ENCODE assay signal across 9 cellular contexts in the genomic region with DNA sequence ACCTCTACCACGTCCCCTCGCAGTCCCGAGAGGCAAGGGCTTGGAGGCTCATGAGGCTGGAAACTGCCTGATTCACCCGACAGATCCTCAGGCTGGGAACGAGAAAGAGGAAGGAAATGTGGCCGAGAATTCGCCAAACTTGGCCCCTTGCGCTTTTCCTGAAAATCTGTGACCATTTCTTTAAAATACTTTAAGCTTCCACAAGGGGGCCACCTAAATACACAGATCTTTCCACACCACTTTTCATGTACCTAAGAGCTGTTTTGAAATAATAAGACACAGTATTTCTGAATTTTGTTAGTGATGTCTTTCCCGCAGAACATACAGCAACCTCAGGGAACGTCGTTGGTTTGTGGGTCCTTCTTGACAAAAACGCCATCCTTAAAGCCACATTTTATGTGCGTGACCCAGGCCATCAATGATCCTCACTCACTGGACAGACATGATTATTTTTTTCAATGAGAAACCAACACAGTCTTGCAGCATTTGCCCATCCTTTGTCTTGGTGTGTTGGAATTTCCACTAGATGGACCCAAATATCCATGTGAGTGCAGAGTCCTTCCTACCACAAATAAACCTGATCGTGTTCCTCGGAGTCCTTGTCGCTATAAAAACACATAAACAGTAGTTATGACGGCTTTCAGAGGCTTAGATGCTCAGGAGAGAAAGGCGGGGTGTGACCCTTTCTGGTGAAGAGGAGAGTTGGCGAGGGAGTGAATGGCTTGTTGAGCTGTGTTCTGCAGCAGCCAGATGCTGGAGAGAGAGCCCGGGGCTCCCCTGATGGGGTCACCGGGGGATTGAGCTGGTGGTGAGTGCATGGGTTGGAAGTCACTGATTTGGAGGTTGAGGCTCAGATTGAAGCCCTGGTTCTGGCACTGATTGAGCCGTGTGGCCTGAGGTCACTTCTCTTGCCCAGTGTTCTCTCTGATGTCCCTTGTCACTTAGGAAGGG. TPM values are rescaled to one million over a fixed set of nuclear protein-coding genes. Genes with fewer than 3 reads are reported as not detected.
DNase-seq lines count a peak whose midpoint lies in the region; ATAC-seq, FAIRE-seq and TF ChIP-seq lines count a peak whose summit lies in the region.
"Had no signal": no experiment of that assay in that cellular context is flagged by ENCODE, and none has a peak within 500 bp of the region (broad histone marks: within the 10 kb centered on the region; RNA-seq: fewer than 3 reads in every experiment).

No MANE protein-coding gene starts in this region.

- intact Hi-C loops in HepG2 (cut with micrococcal nuclease; ENCODE audit: unreplicated experiment): loop anchor here (1.0 kb wide), 3 partner anchors 53 to 99 kb away; no protein-coding TSS in a partner anchor

- H4K20me1 ChIP-seq in H9 (ENCODE audit: control insufficient read depth, insufficient read depth, insufficient read length): no peaks in the 10 kb centered on the region
- no peaks in the 10 kb centered on the region for H4K20me1 ChIP-seq in HepG2 (ENCODE audit: insufficient read depth, low read length)

- in situ Hi-C loops in HepG2 (cut with HindIII; ENCODE audit: extremely low pct_ligation_motif_present, low pct_unique_long_range_greater_than_20kb): no loop called here

- H3K4me1 ChIP-seq in H9 (ENCODE audit: insufficient read depth, low read length): no peaks in the 10 kb centered on the region; the same call in 1 of the 2 replicates
- no peaks in the 10 kb centered on the region for H3K4me1 ChIP-seq in HepG2 (ENCODE audit: insufficient read depth, low read length)

- H3K9me3 ChIP-seq in H9 (ENCODE audit: control insufficient read depth, low read depth, low read length) (no peaks in the 10 kb centered on the region), HepG2 (ENCODE audit: low read length) (no peaks in the 10 kb centered on the region)

- H3K9ac ChIP-seq in H9 (ENCODE audit: extremely low read depth, insufficient read length, low read length): no peak overlapping the region
- no peak overlapping the region for H3K9ac ChIP-seq in HepG2 (ENCODE audit: insufficient read depth, low read depth, low read length)

- H3K4me1 Mint-ChIP-seq in H9: peaks cover 15 to 18% of the 10 kb centered on the region in 2 experiments

- H3K79me1 ChIP-seq in H9 (ENCODE audit: insufficient read depth, low read depth, low read length, poor library complexity, severe bottlenecking): no peaks in the 10 kb centered on the region

- peak; percentile 80 for FAIRE-seq in HepG2 (lab: Jason Lieb, UNC)

- H3K23ac ChIP-seq in H9 (ENCODE audit: insufficient read length, low read depth, low read length): no peak overlapping the region

- no peak overlapping the region for H2BK12ac ChIP-seq in H9 (ENCODE audit: insufficient read length, low read depth, low read length)

- H4K8ac ChIP-seq in H9 (replicated peaks; ENCODE audit: insufficient read length, low read depth, low read length): no peak overlapping the region

- H2BK15ac ChIP-seq in H9 (ENCODE audit: low read depth, low read length): no peak overlapping the region

- POLR2A ChIA-PET in HepG2 (lab: Yijun Ruan, JAX): no interaction called here

- H3K36me3 ChIP-seq in HepG2 (replicated peaks in 1 of 2; ENCODE audit: control insufficient read depth in 1 of 2, insufficient read depth in 2 of 2, low read length in 2 of 2): no peaks in the 10 kb centered on the region

- H4K91ac ChIP-seq in H9 (ENCODE audit: insufficient read length, low read depth, low read length): no peak overlapping the region

- DNase-seq in CD1c-positive myeloid dendritic cell (ENCODE audit: extremely low spot score) (peak; percentile 46), H9 (no peak), NCI-H69 (lab: John Stamatoyannopoulos, UW) (peak; percentile 35), brain pericyte (ENCODE audit: low read depth, low spot score) (peak; percentile 17), HepG2 (ENCODE audit: low spot score) (peak; percentile 44), KG1 (lab: John Stamatoyannopoulos, UW) (no peak)

- H2BK20ac ChIP-seq in H9 (ENCODE audit: low read depth, low read length, poor library complexity, severe bottlenecking): no peak overlapping the region

- no peak for TF ChIP-seq RAD21 in HepG2 (CRISPR knock-in tag; IDR thresholded peaks at IDR 0.05)

- H3K4ac ChIP-seq in H9 (ENCODE audit: low read depth, low read length): no peak overlapping the region

- no peak overlapping the region for H3K56ac ChIP-seq in H9 (ENCODE audit: insufficient read length, low read depth, low read length)

- TF ChIP-seq CTCF in H9 (conservative IDR thresholded peaks at IDR 0.05) (peak; percentile 73), HepG2 (CRISPR knock-in tag; IDR thresholded peaks at IDR 0.05) (peak; percentile 70)

- TF ChIP-seq EP300 in HepG2 (IDR thresholded peaks at IDR 0.05; ENCODE audit: low read depth in 2 of 2, low read length in 2 of 2) (no peak), HepG2 (CRISPR knock-in tag; IDR thresholded peaks at IDR 0.05; ENCODE audit: borderline replicate concordance) (no peak)

- H3K36me3 Mint-ChIP-seq in H9 (ENCODE audit: insufficient read depth in 1 of 3, low read depth in 3 of 3): no peaks in the 10 kb centered on the region
- H3K36me3 Mint-ChIP-seq: naive thymus-derived CD4-positive, alpha-beta T cell had no signal

- no peak overlapping the region for H3K14ac ChIP-seq in H9 (ENCODE audit: insufficient read depth, low read length)

- no peak overlapping the region for H2BK5ac ChIP-seq in H9 (ENCODE audit: insufficient read length, low read length)

- H3K4me3 ChIP-seq in HepG2 (replicated peaks in 1 of 3; ENCODE audit: insufficient read depth in 1 of 3, low read depth in 2 of 3, low read length in 3 of 3): no peak overlapping the region

- no peak overlapping the region for H2BK120ac ChIP-seq in H9 (ENCODE audit: low read depth, low read length, poor library complexity, severe bottlenecking)

- peak; percentile 47 for ATAC-seq in HepG2
- no peak for ATAC-seq in HG02623 (IDR thresholded peaks at IDR 0.05; ENCODE audit: unreplicated experiment)
- no peak for ATAC-seq in GM21447 (IDR thresholded peaks at IDR 0.05; ENCODE audit: unreplicated experiment)
- ATAC-seq: naive thymus-derived CD4-positive, alpha-beta T cell had no signal

- no peaks in the 10 kb centered on the region for H3K23me2 ChIP-seq in H9 (ENCODE audit: insufficient read length, low read depth, low read length, poor library complexity, severe bottlenecking)

- no peak overlapping the region for H3K18ac ChIP-seq in H9 (ENCODE audit: insufficient read length, low read depth, low read length)

- CTCF ChIA-PET in HepG2 (lab: Yijun Ruan, JAX; ENCODE audit: low intra/inter-chr PET ratio, low total read pairs): interaction anchor here (0.6 to 2.4 kb wide), 4 partner anchors 52 to 100 kb away, joined by 3 to 17 read pairs (median 9); no protein-coding TSS in a partner anchor

- H3K79me2 ChIP-seq in H9 (ENCODE audit: insufficient read depth, low read length): no peaks in the 10 kb centered on the region
- H3K79me2 ChIP-seq in HepG2 (ENCODE audit: insufficient read depth, low read length): no peaks in the 10 kb centered on the region

- H3K27ac ChIP-seq in H9 (ENCODE audit: insufficient read length, low read depth, low read length) (no peak overlapping the region), HepG2 (ENCODE audit: extremely low read length, insufficient read depth, low read length) (no peak overlapping the region)

- H3K9me3 Mint-ChIP-seq in H9: peaks cover 0 to 5% of the 10 kb centered on the region in 2 experiments; a peak in 2 of 5 replicates

- H4K5ac ChIP-seq in H9 (ENCODE audit: insufficient read length, low read depth, low read length): no peak overlapping the region

- H3K27me3 Mint-ChIP-seq in H9 (ENCODE audit: low read depth): peaks cover 42% of the 10 kb centered on the region

- peak overlapping the region; percentile 53 to 73 for H3K4me3 Mint-ChIP-seq in H9
- H3K4me3 Mint-ChIP-seq: naive thymus-derived CD4-positive, alpha-beta T cell had no signal

- H3K4me2 ChIP-seq in H9 (ENCODE audit: insufficient read depth, insufficient read length, low read length) (peak overlapping the region; percentile 38), HepG2 (ENCODE audit: low read depth, low read length) (no peak overlapping the region)

- no peak overlapping the region for H2AFZ ChIP-seq in H9 (ENCODE audit: low read length)
- no peak overlapping the region for H2AFZ ChIP-seq in HepG2 (ENCODE audit: low read length)

- H3T11ph ChIP-seq in H9 (ENCODE audit: low read length): no peak overlapping the region

- TF ChIP-seq POLR2A in HepG2 (IDR thresholded peaks at IDR 0.05; ENCODE audit: insufficient read depth in 1 of 2, low read depth in 2 of 2, low read length in 2 of 2): no peak

- H2AK5ac ChIP-seq in H9 (ENCODE audit: insufficient read length, low read length): no peak overlapping the region

- no TSS peak for BruUV-seq in HepG2 (replicated peaks; lab: Mats Ljungman, UMichigan)

- H3K27ac Mint-ChIP-seq in H9: peak overlapping the region in 1 of 3 experiments; percentile 90; a peak in 2 of 7 replicates
- H3K27ac Mint-ChIP-seq: naive thymus-derived CD4-positive, alpha-beta T cell had no signal

- H3K27me3 ChIP-seq in H9 (ENCODE audit: insufficient read depth, low read length): no peaks in the 10 kb centered on the region
- H3K27me3 ChIP-seq in HepG2 (ENCODE audit: control insufficient read depth in 1 of 2, insufficient read depth in 2 of 2, low read length in 2 of 2): peaks cover 8 to 85% of the 10 kb centered on the region in 2 experiments

- WGBS in H9 (ENCODE audit: extremely low coverage, insufficient read length, low lambda C conversion rate): no CpG with 5 or more reads among the region's 22 CpGs
- 17% methylated on average over 22 of the region's 22 CpGs for WGBS in HepG2 (ENCODE audit: low lambda C conversion rate)

RNA-seq across cellular contexts. Expression of a gene that starts 25.0 kb away (rescaled TPM):
- total RNA-seq in H9 (2021) (not detected in 2 replicates), HepG2 (2016; rRNA removed; fragmentation: Illumina TruSeq; extraction: Trizol) (not detected in 2 replicates)
- total RNA-seq in HepG2 (2016; cell fraction: cytosol; rRNA removed; fragmentation: Illumina TruSeq; extraction: Trizol; ENCODE audit: low read depth): not detected in 2 replicates
- not detected in 2 replicates for total RNA-seq in HepG2 (2016; cell fraction: insoluble cytoplasmic fraction; rRNA removed; fragmentation: Illumina TruSeq; extraction: Trizol)
- total RNA-seq in HepG2 (2016; cell fraction: membrane; rRNA removed; fragmentation: Illumina TruSeq; extraction: Trizol): not detected in 2 replicates
- not detected in 2 replicates for total RNA-seq in HepG2 (2016; cell fraction: nucleus; rRNA removed; fragmentation: Illumina TruSeq; extraction: Trizol)
- not detected in 2 replicates for polyA plus RNA-seq in HepG2 (2011; rRNA removed)
- polyA plus RNA-seq in HepG2 (2011; cell fraction: cytosol; rRNA removed): not detected in 2 replicates
- not detected in 2 replicates for polyA plus RNA-seq in HepG2 (2011; cell fraction: nucleus; rRNA removed)
- polyA plus RNA-seq in HepG2 (2012): not detected in 2 replicates
- not detected in 2 replicates for polyA plus RNA-seq in HepG2 (2016; cell fraction: cytosol; fragmentation: Illumina TruSeq; extraction: Trizol; ENCODE audit: low read depth)
- not detected in 2 replicates for polyA plus RNA-seq in HepG2 (2016; cell fraction: insoluble cytoplasmic fraction; fragmentation: Illumina TruSeq; extraction: Trizol; ENCODE audit: low read depth)
- not detected in 2 replicates for polyA plus RNA-seq in HepG2 (2016; cell fraction: membrane; fragmentation: Illumina TruSeq; extraction: Trizol; ENCODE audit: low read depth)
- polyA plus RNA-seq in HepG2 (2016; cell fraction: nucleus; fragmentation: Illumina TruSeq; extraction: Trizol; ENCODE audit: insufficient read depth, low read depth): not detected in 2 replicates
- polyA minus RNA-seq in HepG2 (2011; rRNA and poly(A)+ RNA removed; ENCODE audit: low replicate concordance): not detected in 2 replicates
- not detected in 2 replicates for polyA minus RNA-seq in HepG2 (2011; cell fraction: cytosol; rRNA and poly(A)+ RNA removed)
- not detected in 2 replicates for polyA minus RNA-seq in HepG2 (2011; cell fraction: nucleus; rRNA and poly(A)+ RNA removed)
- total RNA-seq: naive thymus-derived CD4-positive, alpha-beta T cell had no signal
- polyA plus RNA-seq: naive thymus-derived CD4-positive, alpha-beta T cell had no signal

Comparison
In these comparisons a context has a peak if more than half of its experiments do, and no peak if none do; other contexts are left out.
1. DNase-seq: peak in CD1c-positive myeloid dendritic cell (single experiment), NCI-H69 (single experiment), brain pericyte (single experiment) and HepG2 (single experiment); none in H9 (single experiment) and KG1 (single experiment).